25 cellular contexts compared by ENCODE assay signal in genomic region chr7:128389085-128389814, GRCh38. TPM values are rescaled to one million over a fixed set of nuclear protein-coding genes. Genes with fewer than 3 reads are reported as not detected.
DNase-seq lines count a peak whose midpoint lies in the region; ATAC-seq and TF ChIP-seq lines count a peak whose summit lies in the region.
"Had no signal": no experiment of that assay in that cellular context is flagged by ENCODE, and none has a peak within 500 bp of the region (broad histone marks: within the 10 kb centered on the region; RNA-seq: fewer than 3 reads in every experiment).

No MANE protein-coding gene starts in this region.

- peak overlapping the region; percentile 67 for H3K4me2 ChIP-seq in Karpas-422 (ENCODE audit: low read depth, low read length, poor library complexity, severe bottlenecking)

- H3K4me3 ChIP-seq in Karpas-422 (ENCODE audit: low read length) (peak overlapping the region; percentile 40; the same call in 1 of the 2 replicates), upper lobe of right lung (no peak overlapping the region)
- H3K4me3 ChIP-seq: heart left ventricle, left ventricle myocardium inferior, uterus had no signal

- H4K20me1 ChIP-seq in Karpas-422 (ENCODE audit: insufficient read depth, low read depth, low read length) = 0 out of 2 replicates have a peak, but pooled peaks cover 2% of the 10 kb centered on the region

- no peak for TF ChIP-seq POLR2A in GM18505 (IDR thresholded peaks at IDR 0.05; ENCODE audit: borderline replicate concordance, extremely low read depth, insufficient read depth, insufficient read length)

- no peaks in the 10 kb centered on the region for H3K27me3 ChIP-seq in Karpas-422 (ENCODE audit: low read length)
- peaks cover 9% of the 10 kb centered on the region for H3K27me3 ChIP-seq in upper lobe of right lung
- H3K27me3 ChIP-seq: uterus had no signal

- H3K36me3 ChIP-seq in Karpas-422 (ENCODE audit: insufficient read depth, low read length) = no peaks in the 10 kb centered on the region; the same call in 1 of the 2 replicates
- peaks cover 14% of the 10 kb centered on the region for H3K36me3 ChIP-seq in upper lobe of right lung
- H3K36me3 ChIP-seq: uterus had no signal

- H3K79me2 ChIP-seq in Karpas-422 (ENCODE audit: low read length) = no peaks in the 10 kb centered on the region

- no peaks in the 10 kb centered on the region for H3K9me2 ChIP-seq in Karpas-422 (replicated peaks; ENCODE audit: insufficient read depth, low read length)

- H3K27me3 Mint-ChIP-seq in WTC11 (ENCODE audit: low read depth) (peaks cover 25% of the 10 kb centered on the region), neural crest cell (ENCODE audit: low read depth) (no peaks in the 10 kb centered on the region)
- H3K27me3 Mint-ChIP-seq: naive thymus-derived CD8-positive, alpha-beta T cell had no signal

- DNase-seq in NCI-H526 (lab: John Stamatoyannopoulos, UW) = peak; percentile 56 to 73
- no peak for DNase-seq in NCI-H526 treated with DMSO at 0.1 percent for 48 hours (lab: John Stamatoyannopoulos, UW)
- DNase-seq in Karpas-422 = peak; percentile 76
- no peak for DNase-seq in WTC11 (ENCODE audit: low spot score)
- no peak for DNase-seq in neural crest cell (ENCODE audit: low read depth, low spot score)
- DNase-seq in left lobe of liver (ENCODE audit: low spot score) = no peak
- DNase-seq in upper lobe of right lung = no peak
- DNase-seq: activated naive CD4-positive, alpha-beta T cell treated with anti-CD3 and anti-CD28 coated beads for 36 hours; activated T-cell treated with anti-CD3 and anti-CD28 coated beads, Interleukin-2, amount 50 U/mL, for 48 hours; amniotic stem cell; C1 segment of cervical spinal cord; heart left ventricle; Kasumi-1; left ventricle myocardium inferior; naive thymus-derived CD8-positive, alpha-beta T cell; NCI-H1105; NCI-H2029; NCI-H510A; SW 1271; uterus had no signal

- H3K27ac Mint-ChIP-seq in WTC11 (no peak overlapping the region), neural crest cell (ENCODE audit: unreplicated experiment) (peak overlapping the region; percentile 27)
- H3K27ac Mint-ChIP-seq: activated naive CD4-positive, alpha-beta T cell treated with anti-CD3 and anti-CD28 coated beads for 36 hours; dendritic cell treated with granulocyte-macrophage colony-stimulating factor and Interleukin-4, amounts not matched to agents 40 ng/mL and 50 ng/mL, for 4 days; mesothelial cell of epicardium had no signal

- POLR2A ChIA-PET in WTC11 (lab: Charles Lee) = no interaction called here

- H3K36me3 Mint-ChIP-seq in WTC11 (no peaks in the 10 kb centered on the region), neural crest cell (ENCODE audit: low read depth) (no peaks in the 10 kb centered on the region)
- H3K36me3 Mint-ChIP-seq: mesothelial cell of epicardium had no signal

- peak overlapping the region; percentile 48 for H3K9ac ChIP-seq in Karpas-422 (ENCODE audit: low read length)

- H3K9me3 Mint-ChIP-seq in WTC11 (no peaks in the 10 kb centered on the region), neural crest cell (no peaks in the 10 kb centered on the region)
- H3K9me3 Mint-ChIP-seq: activated naive CD4-positive, alpha-beta T cell treated with anti-CD3 and anti-CD28 coated beads for 36 hours; dendritic cell treated with granulocyte-macrophage colony-stimulating factor and Interleukin-4, amounts not matched to agents 40 ng/mL and 50 ng/mL, for 4 days; mesothelial cell of epicardium had no signal

- H3K4me1 ChIP-seq in Karpas-422 (ENCODE audit: low read length) (peaks cover 52% of the 10 kb centered on the region), upper lobe of right lung (no peaks in the 10 kb centered on the region)
- H3K4me1 ChIP-seq: uterus had no signal

- TF ChIP-seq CTCF in WTC11 (IDR thresholded peaks at IDR 0.05) (no peak), neural crest cell (conservative IDR thresholded peaks at IDR 0.05) (no peak), upper lobe of right lung (IDR thresholded peaks at IDR 0.05) (no peak)

- H3K4me1 Mint-ChIP-seq in WTC11 = peaks cover 13% of the 10 kb centered on the region
- peaks cover 22% of the 10 kb centered on the region for H3K4me1 Mint-ChIP-seq in neural crest cell
- H3K4me1 Mint-ChIP-seq: mesothelial cell of epicardium had no signal

- no peaks in the 10 kb centered on the region for H3K9me3 ChIP-seq in Karpas-422 (ENCODE audit: low read length)
- no peaks in the 10 kb centered on the region for H3K9me3 ChIP-seq in upper lobe of right lung
- H3K9me3 ChIP-seq: heart left ventricle, left ventricle myocardium inferior, uterus had no signal

- ATAC-seq in WTC11 (peak; percentile 39), left lobe of liver (no peak), upper lobe of right lung (no peak), GM18505 (IDR thresholded peaks at IDR 0.05; ENCODE audit: unreplicated experiment) (no peak)
- ATAC-seq: heart left ventricle; naive thymus-derived CD8-positive, alpha-beta T cell; Right ventricle myocardium inferior had no signal

- no peak overlapping the region for H2AFZ ChIP-seq in Karpas-422 (ENCODE audit: low read length)

- H3K27ac ChIP-seq in Karpas-422 (ENCODE audit: low read length) (peak overlapping the region; percentile 82), upper lobe of right lung (no peak overlapping the region)
- H3K27ac ChIP-seq: heart left ventricle, left ventricle myocardium inferior, uterus had no signal

- CTCF ChIA-PET in WTC11 (lab: Charles Lee) = interaction anchor here (0.7 to 5.8 kb wide), 17 partner anchors 8 to 86 kb away, joined by 3 to 138 read pairs (median 4); partner anchors contain the start of genes IMPDH1 and RBM28

- intact Hi-C loops in upper lobe of right lung (cut with DNase I) = no loop called here

- no peak overlapping the region for H3K4me3 Mint-ChIP-seq in WTC11
- no peak overlapping the region for H3K4me3 Mint-ChIP-seq in neural crest cell
- H3K4me3 Mint-ChIP-seq: activated naive CD4-positive, alpha-beta T cell treated with anti-CD3 and anti-CD28 coated beads for 36 hours; dendritic cell treated with granulocyte-macrophage colony-stimulating factor and Interleukin-4, amounts not matched to agents 40 ng/mL and 50 ng/mL, for 4 days; mesothelial cell of epicardium; naive thymus-derived CD8-positive, alpha-beta T cell had no signal

TF ChIP-seq in WTC11, 78 proteins besides CTCF, POLR2A, EP300 and RAD21:
- TF ChIP-seq ZNF423 (CRISPR knock-in tag; IDR thresholded peaks at IDR 0.05) = 0 out of 2 replicates have a peak, but pooled peaks have one; percentile 15
- no peak for TF ChIP-seq USF1 (CRISPR knock-in tag; IDR thresholded peaks at IDR 0.05)

RNA-seq across cellular contexts. Expression of gene IMPDH1, which starts 20.5 kb away (rescaled TPM):
- 30.5 and 50.1 TPM in 2 replicates for total RNA-seq in Karpas-422 (2014; rRNA removed; shearing (Covaris generic); ENCODE audit: low replicate concordance)
- total RNA-seq in WTC11 (2021) (42.8 to 54.2 TPM (median 44.1 TPM) in 3 replicates), neural crest cell (56.7 and 65.2 TPM in 2 replicates), left lobe of liver (3.5 TPM), upper lobe of right lung (59.8 TPM)

RNA-seq across cellular contexts. Expression of gene PRRT4, which starts 27.8 kb away (rescaled TPM):
- total RNA-seq in Karpas-422 (2014; rRNA removed; shearing (Covaris generic); ENCODE audit: low replicate concordance) = not detected in 2 replicates
- total RNA-seq in WTC11 (2021) (0.92 to 1.5 TPM (median 1.2 TPM) in 3 replicates), neural crest cell (3.1 and 3.3 TPM in 2 replicates), left lobe of liver (not detected), upper lobe of right lung (0.26 TPM)
- total RNA-seq: endothelial cell of umbilical vein had no signal

RNA-seq across cellular contexts. Expression of gene RBM28, which starts 45.5 kb away (rescaled TPM):
- total RNA-seq in Karpas-422 (2014; rRNA removed; shearing (Covaris generic); ENCODE audit: low replicate concordance) = 28.8 and 37.2 TPM in 2 replicates
- total RNA-seq in WTC11 (2021) (51.5 to 66.1 TPM (median 56.2 TPM) in 3 replicates), neural crest cell (73.1 and 73.7 TPM in 2 replicates), left lobe of liver (13.5 TPM), upper lobe of right lung (28.3 TPM)

Comparison
In these comparisons a context has a peak if more than half of its experiments do, and no peak if none do; other contexts are left out.
1. DNase-seq: peak in NCI-H526 (2 of 2) and Karpas-422 (single experiment); none in NCI-H526 treated with DMSO at 0.1 percent for 48 hours (single experiment), WTC11 (single experiment), neural crest cell (single experiment), left lobe of liver (single experiment) and upper lobe of right lung (single experiment).